15 cellular contexts compared by ENCODE assay signal in genomic region chr9:77997611-77998349, GRCh38. TPM values are rescaled to one million over a fixed set of nuclear protein-coding genes. Genes with fewer than 3 reads are reported as not detected.
DNase-seq lines count a peak whose midpoint lies in the region; ATAC-seq and TF ChIP-seq lines count a peak whose summit lies in the region.
"Had no signal": no experiment of that assay in that cellular context is flagged by ENCODE, and none has a peak within 500 bp of the region (broad histone marks: within the 10 kb centered on the region; RNA-seq: fewer than 3 reads in every experiment).

No MANE protein-coding gene starts in this region.

- H3K9me3 ChIP-seq in neutrophil: no peaks in the 10 kb centered on the region
- H3K9me3 ChIP-seq: breast epithelium had no signal

- no peak for ATAC-seq in HG03025 (IDR thresholded peaks at IDR 0.05; ENCODE audit: low FRiP score, unreplicated experiment)
- ATAC-seq: K562 had no signal

- no peaks in the 10 kb centered on the region for H3K27me3 ChIP-seq in neutrophil
- H3K27me3 ChIP-seq: breast epithelium had no signal

- H3K4me1 ChIP-seq in neutrophil (ENCODE audit: control insufficient read depth in 1 of 2, insufficient read depth in 1 of 2, low read depth in 1 of 2, low read length in 1 of 2): peaks cover 33 to 51% of the 10 kb centered on the region in 2 experiments
- H3K4me1 ChIP-seq: breast epithelium had no signal

- peak overlapping the region; percentile 55 for H3K27ac ChIP-seq in neutrophil

- in situ Hi-C loops in Caki2 (cut with HindIII; ENCODE audit: low pct_unique_long_range_greater_than_20kb, low sequenced_read_pairs): no loop called here

- no peak overlapping the region for H3K4me3 ChIP-seq in neutrophil (ENCODE audit: low read depth in 1 of 2, low read length in 1 of 2)
- H3K4me3 ChIP-seq: breast epithelium, K562 had no signal

- TF ChIP-seq CTCF in neutrophil (IDR thresholded peaks at IDR 0.05): no peak

- H3K36me3 ChIP-seq in neutrophil: no peaks in the 10 kb centered on the region
- H3K36me3 ChIP-seq: breast epithelium had no signal

- DNase-seq in Caki2 (ENCODE audit: low read depth) (peak; percentile 75), NCI-H526 treated with DMSO at 0.1 percent for 48 hours (lab: John Stamatoyannopoulos, UW) (peak; percentile 51), foreskin melanocyte (peak; percentile 80), HK-2 (ENCODE audit: unreplicated experiment) (no peak), HuH-7.5 (ENCODE audit: low spot score) (no peak)
- no peak for DNase-seq in stimulated activated CD4-positive, alpha-beta T cell treated with anti-CD3 and anti-CD28 coated beads, Interleukin-4, amount 100 ng/mL, for 24 hours
- DNase-seq: Calu3; HCEC 1CT; NCI-H187; stimulated activated CD4-positive, alpha-beta T cell treated with anti-CD3 and anti-CD28 coated beads, Interleukin-1b, Interleukin-23, amount 100 ng/mL, for 48 hours; stimulated activated naive CD4-positive, alpha-beta T cell had no signal

RNA-seq across cellular contexts. Expression of gene GNAQ, which starts 33.8 kb away (rescaled TPM):
- 12.4 and 37.2 TPM in 2 replicates for total RNA-seq in Caki2 (2014; rRNA removed; shearing (Covaris generic); ENCODE audit: low replicate concordance)

Comparison
In these comparisons a context has a peak if more than half of its experiments do, and no peak if none do; other contexts are left out.
1. DNase-seq: peak in Caki2 (single experiment), NCI-H526 treated with DMSO at 0.1 percent for 48 hours (single experiment) and foreskin melanocyte (single experiment); none in HK-2 (single experiment), HuH-7.5 (single experiment) and stimulated activated CD4-positive, alpha-beta T cell treated with anti-CD3 and anti-CD28 coated beads, Interleukin-4, amount 100 ng/mL, for 24 hours (single experiment).